In genomic region chr17:49106366-49107210, GRCh38 we compare ENCODE assay signal across 1 cellular context.
TF ChIP-seq lines count a peak whose summit lies in the region.

No MANE protein-coding gene starts in this region.

TF ChIP-seq in H1, 55 proteins besides CTCF, POLR2A, EP300 and RAD21:
- TF ChIP-seq RFX5 (IDR thresholded peaks at IDR 0.05; ENCODE audit: borderline replicate concordance, low read depth, low read length) (no peak), TEAD4 (IDR thresholded peaks at IDR 0.05; ENCODE audit: low read depth, low read length) (peak; percentile 38; the same call in 1 of the 2 replicates)
